Comparison of ENCODE assay signal across 23 cellular contexts in genomic region chr16:75805946-75806345, GRCh38.
"Had no signal": no experiment of that assay in that cellular context is flagged by ENCODE, and none has a peak within 500 bp of the region (broad histone marks: within the 10 kb centered on the region; RNA-seq: fewer than 3 reads in every experiment).

No MANE protein-coding gene starts in this region.

- H3K9me3 Mint-ChIP-seq: activated naive CD8-positive, alpha-beta T cell treated with anti-CD3 and anti-CD28 coated beads for 36 hours; effector memory CD8-positive, alpha-beta T cell; mesothelial cell of epicardium; naive thymus-derived CD8-positive, alpha-beta T cell; type B pancreatic cell had no signal

- H3K27me3 ChIP-seq: colonic mucosa, dorsolateral prefrontal cortex, esophagus muscularis mucosa, hepatocyte, right atrium auricular region, vagina had no signal

- H3K4me1 ChIP-seq: colonic mucosa, esophagus muscularis mucosa, left lung, right atrium auricular region, vagina had no signal

- H3K36me3 Mint-ChIP-seq: activated naive CD8-positive, alpha-beta T cell treated with anti-CD3 and anti-CD28 coated beads for 36 hours; mesothelial cell of epicardium; naive thymus-derived CD8-positive, alpha-beta T cell; type B pancreatic cell had no signal

- H3K27ac ChIP-seq: colonic mucosa, dorsolateral prefrontal cortex, esophagus muscularis mucosa, hepatocyte, left lung, right atrium auricular region, thoracic aorta, vagina had no signal

- ATAC-seq: effector memory CD8-positive, alpha-beta T cell; left lung; naive thymus-derived CD8-positive, alpha-beta T cell had no signal

- H3K79me2 ChIP-seq: hepatocyte had no signal

- H3K27ac Mint-ChIP-seq: activated naive CD8-positive, alpha-beta T cell treated with anti-CD3 and anti-CD28 coated beads for 36 hours; effector memory CD8-positive, alpha-beta T cell; mesothelial cell of epicardium; progenitor cell of endocrine pancreas; type B pancreatic cell had no signal

- H2AFZ ChIP-seq: hepatocyte had no signal

- H3K4me3 Mint-ChIP-seq: activated naive CD8-positive, alpha-beta T cell treated with anti-CD3 and anti-CD28 coated beads for 36 hours; effector memory CD8-positive, alpha-beta T cell; mesothelial cell of epicardium; naive thymus-derived CD8-positive, alpha-beta T cell; type B pancreatic cell had no signal

- H3K4me2 ChIP-seq: hepatocyte had no signal

- H3K9me3 ChIP-seq: colonic mucosa, esophagus muscularis mucosa, left lung, right atrium auricular region, thoracic aorta, vagina had no signal

- H3K4me1 Mint-ChIP-seq: activated naive CD8-positive, alpha-beta T cell treated with anti-CD3 and anti-CD28 coated beads for 36 hours; mesothelial cell of epicardium; naive thymus-derived CD8-positive, alpha-beta T cell had no signal

- H3K4me3 ChIP-seq: colonic mucosa, dorsolateral prefrontal cortex, esophagus muscularis mucosa, hepatocyte, left lung, right atrium auricular region, thoracic aorta, vagina had no signal

- DNase-seq: activated CD4-positive, alpha-beta T cell treated with anti-CD3 and anti-CD28 coated beads for 1 hour; activated naive CD8-positive, alpha-beta T cell treated with anti-CD3 and anti-CD28 coated beads for 36 hours; activated T-cell treated with anti-CD3 and anti-CD28 coated beads, Interleukin-2, amount 50 U/mL, for 1 hour; colonic mucosa; dorsolateral prefrontal cortex; effector memory CD8-positive, alpha-beta T cell; glutamatergic neuron; kidney glomerular epithelial cell; left lung; naive thymus-derived CD8-positive, alpha-beta T cell; stimulated activated CD4-positive, alpha-beta T cell treated with anti-CD3 and anti-CD28 coated beads, Interleukin-4, amount 100 ng/mL, for 24 hours; stimulated activated naive CD4-positive, alpha-beta T cell treated with Interleukin-2 at 50 U/mL for 16 hours had no signal

- H3K36me3 ChIP-seq: colonic mucosa, esophagus muscularis mucosa, left lung, right atrium auricular region, thoracic aorta, vagina had no signal

- FAIRE-seq: astrocyte, frontal cortex, TTC549 had no signal

- H3K27me3 Mint-ChIP-seq: activated naive CD8-positive, alpha-beta T cell treated with anti-CD3 and anti-CD28 coated beads for 36 hours; progenitor cell of endocrine pancreas had no signal
